ENCODE assay signal across 18 cellular contexts in genomic region chrX:53398216-53398615, GRCh38. TPM values are rescaled to one million over a fixed set of nuclear protein-coding genes. Genes with fewer than 3 reads are reported as not detected.
DNase-seq lines count a peak whose midpoint lies in the region; ATAC-seq, FAIRE-seq and TF ChIP-seq lines count a peak whose summit lies in the region.
"Had no signal": no experiment of that assay in that cellular context is flagged by ENCODE, and none has a peak within 500 bp of the region (broad histone marks: within the 10 kb centered on the region; RNA-seq: fewer than 3 reads in every experiment).

No MANE protein-coding gene starts in this region.

- H3K4me2 ChIP-seq in GM23248 (ENCODE audit: unreplicated experiment) = no peak overlapping the region
- no peak overlapping the region for H3K4me2 ChIP-seq in astrocyte (ENCODE audit: low read length)
- H3K4me2 ChIP-seq: BLaER1 had no signal

- peak; percentile 95 for FAIRE-seq in astrocyte (lab: Jason Lieb, UNC)
- FAIRE-seq: HepG2, HTR-8/SVneo had no signal

- in situ Hi-C loops in GM23248 (cut with MboI) = no loop called here

- H3K9ac ChIP-seq in GM23248 = no peak overlapping the region
- no peak overlapping the region for H3K9ac ChIP-seq in astrocyte (ENCODE audit: low read length)
- H3K9ac ChIP-seq: BLaER1 had no signal

- no peaks in the 10 kb centered on the region for H3K9me3 ChIP-seq in GM23248 (ENCODE audit: low read depth)
- H3K9me3 ChIP-seq in astrocyte (ENCODE audit: insufficient read depth, low read depth, low read length) = no peaks in the 10 kb centered on the region
- H3K9me3 ChIP-seq: BLaER1, Caco-2 had no signal

- no peak for ATAC-seq in GM19023 (IDR thresholded peaks at IDR 0.05; ENCODE audit: unreplicated experiment)
- ATAC-seq: HepG2 had no signal

- TF ChIP-seq CTCF in astrocyte (IDR thresholded peaks at IDR 0.05; ENCODE audit: insufficient read depth, low read depth, low read length) = no peak

- peaks cover 31% of the 10 kb centered on the region for H3K36me3 Mint-ChIP-seq in activated CD4-positive, alpha-beta memory T cell treated with anti-CD3 and anti-CD28 coated beads for 36 hours
- peaks cover 50% of the 10 kb centered on the region for H3K36me3 Mint-ChIP-seq in activated CD4-positive, alpha-beta memory T cell treated with anti-CD3 and anti-CD28 coated beads, Interleukin-2, amount 10 ng/mL, durations not matched to agents 7 days and 5 days (ENCODE audit: low read depth)
- peaks cover 2% of the 10 kb centered on the region for H3K36me3 Mint-ChIP-seq in astrocyte (ENCODE audit: low read depth, unreplicated experiment)

- H3K27me3 ChIP-seq in GM23248 (replicated peaks; ENCODE audit: insufficient read depth) (no peaks in the 10 kb centered on the region), astrocyte (ENCODE audit: insufficient read depth, low read length) (no peaks in the 10 kb centered on the region)

- no peaks in the 10 kb centered on the region for H3K4me1 Mint-ChIP-seq in activated CD4-positive, alpha-beta memory T cell treated with anti-CD3 and anti-CD28 coated beads for 36 hours (ENCODE audit: low read depth)
- no peaks in the 10 kb centered on the region for H3K4me1 Mint-ChIP-seq in activated CD4-positive, alpha-beta memory T cell treated with anti-CD3 and anti-CD28 coated beads, Interleukin-2, amount 10 ng/mL, durations not matched to agents 7 days and 5 days
- H3K4me1 Mint-ChIP-seq in astrocyte (ENCODE audit: low read depth, unreplicated experiment) = no peaks in the 10 kb centered on the region
- H3K4me1 Mint-ChIP-seq: CD8-positive, alpha-beta memory T cell had no signal

- H3F3A ChIP-seq in GM23248 (ENCODE audit: insufficient read depth) = no peaks in the 10 kb centered on the region

- H3K79me2 ChIP-seq in GM23248 (ENCODE audit: insufficient read depth) (no peaks in the 10 kb centered on the region), astrocyte (ENCODE audit: insufficient read depth, low read length) (no peaks in the 10 kb centered on the region)

- CTCF ChIA-PET in activated CD4-positive, alpha-beta memory T cell treated with anti-CD3 and anti-CD28 coated beads for 36 hours (lab: Charles Lee) = interaction anchor here (0.6 to 1.2 kb wide), 2 partner anchors 29 to 49 kb away, joined by 3 to 4 read pairs; no protein-coding TSS in a partner anchor
- CTCF ChIA-PET in activated CD4-positive, alpha-beta memory T cell treated with anti-CD3 and anti-CD28 coated beads, Interleukin-2, amount 10 ng/mL, durations not matched to agents 7 days and 5 days (lab: Charles Lee) = no interaction called here

- H3K9me2 ChIP-seq in GM23248 (ENCODE audit: insufficient read depth) = no peaks in the 10 kb centered on the region

- H3K36me3 ChIP-seq in GM23248 (ENCODE audit: low read depth) = no peaks in the 10 kb centered on the region; the same call in 1 of the 2 replicates
- H3K36me3 ChIP-seq in astrocyte (ENCODE audit: insufficient read depth, low read length) = peaks cover 11% of the 10 kb centered on the region

- 100% methylated on average over 1 of the region's 1 CpG for WGBS in GM23248 (ENCODE audit: low coverage in 1 of 2, low lambda C conversion rate in 2 of 2, missing lambda C conversion rate in 2 of 2), 2 experiments

- no peak overlapping the region for H3K4me3 ChIP-seq in GM23248
- H3K4me3 ChIP-seq in astrocyte (ENCODE audit: insufficient read depth, low read depth, low read length) = no peak overlapping the region
- H3K4me3 ChIP-seq: BLaER1 had no signal

- no peak overlapping the region for H3K4me3 Mint-ChIP-seq in activated CD4-positive, alpha-beta memory T cell treated with anti-CD3 and anti-CD28 coated beads for 36 hours
- H3K4me3 Mint-ChIP-seq in activated CD4-positive, alpha-beta memory T cell treated with anti-CD3 and anti-CD28 coated beads, Interleukin-2, amount 10 ng/mL, durations not matched to agents 7 days and 5 days = no peak overlapping the region
- no peak overlapping the region for H3K4me3 Mint-ChIP-seq in astrocyte (ENCODE audit: unreplicated experiment)
- H3K4me3 Mint-ChIP-seq: CD8-positive, alpha-beta memory T cell; HFFc6 had no signal

- H3K9me3 Mint-ChIP-seq in activated CD4-positive, alpha-beta memory T cell treated with anti-CD3 and anti-CD28 coated beads for 36 hours = no peaks in the 10 kb centered on the region
- H3K9me3 Mint-ChIP-seq in activated CD4-positive, alpha-beta memory T cell treated with anti-CD3 and anti-CD28 coated beads, Interleukin-2, amount 10 ng/mL, durations not matched to agents 7 days and 5 days = no peaks in the 10 kb centered on the region
- no peaks in the 10 kb centered on the region for H3K9me3 Mint-ChIP-seq in astrocyte (ENCODE audit: unreplicated experiment)
- H3K9me3 Mint-ChIP-seq: CD8-positive, alpha-beta memory T cell; HFFc6 had no signal

- H4K20me1 ChIP-seq in GM23248 (ENCODE audit: insufficient read depth) (no peaks in the 10 kb centered on the region), astrocyte (ENCODE audit: insufficient read depth, low read length) (no peaks in the 10 kb centered on the region)

- H3K27ac Mint-ChIP-seq in activated CD4-positive, alpha-beta memory T cell treated with anti-CD3 and anti-CD28 coated beads for 36 hours = peak overlapping the region; percentile 18
- no peak overlapping the region for H3K27ac Mint-ChIP-seq in activated CD4-positive, alpha-beta memory T cell treated with anti-CD3 and anti-CD28 coated beads, Interleukin-2, amount 10 ng/mL, durations not matched to agents 7 days and 5 days
- H3K27ac Mint-ChIP-seq in astrocyte (ENCODE audit: unreplicated experiment) = no peak overlapping the region
- H3K27ac Mint-ChIP-seq: CD8-positive, alpha-beta memory T cell; HFFc6 had no signal

- intact Hi-C loops in activated CD4-positive, alpha-beta memory T cell treated with anti-CD3 and anti-CD28 coated beads for 36 hours (cut with micrococcal nuclease) = no loop called here

- POLR2A ChIA-PET in activated CD4-positive, alpha-beta memory T cell treated with anti-CD3 and anti-CD28 coated beads for 36 hours (lab: Charles Lee) = interaction anchor here (1.0 kb wide), 1 partner anchor 25 kb away, joined by 3 read pairs; the partner anchor contains the start of genes RIBC1 and SMC1A
- POLR2A ChIA-PET in activated CD4-positive, alpha-beta memory T cell treated with anti-CD3 and anti-CD28 coated beads, Interleukin-2, amount 10 ng/mL, durations not matched to agents 7 days and 5 days (lab: Charles Lee) = no interaction called here

- H3K4me1 ChIP-seq in GM23248 (ENCODE audit: insufficient read depth) (no peaks in the 10 kb centered on the region), astrocyte (ENCODE audit: insufficient read depth, low read length) (no peaks in the 10 kb centered on the region)
- H3K4me1 ChIP-seq: BLaER1, Caco-2 had no signal

- H2AFZ ChIP-seq in GM23248 = no peak overlapping the region
- no peak overlapping the region for H2AFZ ChIP-seq in astrocyte (ENCODE audit: low read depth, low read length)

- no peak overlapping the region for H3K27ac ChIP-seq in GM23248
- H3K27ac ChIP-seq in astrocyte (ENCODE audit: low read depth, low read length) = no peak overlapping the region
- H3K27ac ChIP-seq: BLaER1 had no signal

- DNase-seq in activated CD4-positive, alpha-beta memory T cell treated with anti-CD3 and anti-CD28 coated beads for 36 hours = no peak
- no peak for DNase-seq in activated CD4-positive, alpha-beta memory T cell treated with anti-CD3 and anti-CD28 coated beads, Interleukin-2, amount 10 ng/mL, durations not matched to agents 7 days and 5 days
- DNase-seq in GM23248 (peak; percentile 25), astrocyte (ENCODE audit: low read depth) (no peak), kidney tubule cell (ENCODE audit: low spot score) (peak; percentile 22), NCI-H524 treated with DMSO at 0.1 percent for 48 hours (lab: John Stamatoyannopoulos, UW) (no peak)
- DNase-seq: 8988T; AML-193; Caco-2; CD8-positive, alpha-beta memory T cell; DMS53; GF-D8; HCEC 1CT; HFFc6 had no signal

- no peaks in the 10 kb centered on the region for H3K27me3 Mint-ChIP-seq in activated CD4-positive, alpha-beta memory T cell treated with anti-CD3 and anti-CD28 coated beads for 36 hours
- no peaks in the 10 kb centered on the region for H3K27me3 Mint-ChIP-seq in activated CD4-positive, alpha-beta memory T cell treated with anti-CD3 and anti-CD28 coated beads, Interleukin-2, amount 10 ng/mL, durations not matched to agents 7 days and 5 days
- no peaks in the 10 kb centered on the region for H3K27me3 Mint-ChIP-seq in astrocyte (ENCODE audit: low read depth, unreplicated experiment)
- H3K27me3 Mint-ChIP-seq: CD8-positive, alpha-beta memory T cell had no signal

RNA-seq across cellular contexts. Expression of gene SMC1A, which starts 24.2 kb away (rescaled TPM):
- 100 to 1,000 TPM; 148 to 161 TPM for total RNA-seq in activated CD4-positive, alpha-beta memory T cell treated with anti-CD3 and anti-CD28 coated beads for 36 hours
- total RNA-seq in activated CD4-positive, alpha-beta memory T cell treated with anti-CD3 and anti-CD28 coated beads, Interleukin-2, amount 10 ng/mL, durations not matched to agents 7 days and 5 days = 100 to 1,000 TPM; 130 to 132 TPM
- 16.8 and 21.1 TPM in 2 replicates for total RNA-seq in GM23248 (2014; rRNA removed; shearing (Covaris generic))
- 29.1 and 31.4 TPM in 2 replicates for polyA plus RNA-seq in GM23248 (2016; fragmentation: Nextera tagmentation; extraction: Ambion mirVana)
- 31.9 and 33.3 TPM in 2 replicates for total RNA-seq in astrocyte

RNA-seq across cellular contexts. Expression of gene RIBC1, which starts 24.5 kb away (rescaled TPM):
- total RNA-seq in activated CD4-positive, alpha-beta memory T cell treated with anti-CD3 and anti-CD28 coated beads for 36 hours = under 1 TPM; 0.51 to 0.57 TPM
- 1 to 10 TPM; 1.1 to 1.3 TPM for total RNA-seq in activated CD4-positive, alpha-beta memory T cell treated with anti-CD3 and anti-CD28 coated beads, Interleukin-2, amount 10 ng/mL, durations not matched to agents 7 days and 5 days
- total RNA-seq in GM23248 (2014; rRNA removed; shearing (Covaris generic)) = 0.25 and 0.32 TPM in 2 replicates
- polyA plus RNA-seq in GM23248 (2016; fragmentation: Nextera tagmentation; extraction: Ambion mirVana) = 0.48 and 0.70 TPM in 2 replicates
- 0.34 and 0.46 TPM in 2 replicates for total RNA-seq in astrocyte
- polyA plus RNA-seq: HepG2 had no signal

RNA-seq across cellular contexts. Expression of gene HSD17B10, which starts 36.0 kb away (rescaled TPM):
- 10 to 100 TPM; 75.5 to 80.5 TPM for total RNA-seq in activated CD4-positive, alpha-beta memory T cell treated with anti-CD3 and anti-CD28 coated beads for 36 hours
- 10 to 100 TPM; 73.2 to 74.0 TPM for total RNA-seq in activated CD4-positive, alpha-beta memory T cell treated with anti-CD3 and anti-CD28 coated beads, Interleukin-2, amount 10 ng/mL, durations not matched to agents 7 days and 5 days
- total RNA-seq in GM23248 (2014; rRNA removed; shearing (Covaris generic)) = 33.1 and 47.9 TPM in 2 replicates
- 70.2 and 73.3 TPM in 2 replicates for polyA plus RNA-seq in GM23248 (2016; fragmentation: Nextera tagmentation; extraction: Ambion mirVana)
- total RNA-seq in astrocyte = 87.4 and 96.8 TPM in 2 replicates

Comparison
In these comparisons a context has a peak if more than half of its experiments do, and no peak if none do; other contexts are left out.
1. DNase-seq: peak in GM23248 (single experiment) and kidney tubule cell (single experiment); none in activated CD4-positive, alpha-beta memory T cell treated with anti-CD3 and anti-CD28 coated beads for 36 hours (single experiment), activated CD4-positive, alpha-beta memory T cell treated with anti-CD3 and anti-CD28 coated beads, Interleukin-2, amount 10 ng/mL, durations not matched to agents 7 days and 5 days (single experiment), astrocyte (single experiment) and NCI-H524 treated with DMSO at 0.1 percent for 48 hours (single experiment).